2 cellular contexts compared by ENCODE assay signal in genomic region chr7:99571768-99572167, GRCh38.
TF ChIP-seq lines count a peak whose summit lies in the region.

No MANE protein-coding gene starts in this region.

TF ChIP-seq in HepG2, 621 proteins besides CTCF, POLR2A, EP300 and RAD21:
- TF ChIP-seq ESRRA (CRISPR knock-in tag; IDR thresholded peaks at IDR 0.05; ENCODE audit: low read depth) (no peak), ZNF292 (CRISPR knock-in tag; IDR thresholded peaks at IDR 0.05; ENCODE audit: borderline replicate concordance, low read depth) (no peak), WIZ (CRISPR knock-in tag; IDR thresholded peaks at IDR 0.05) (no peak), ATF2 (CRISPR knock-in tag; IDR thresholded peaks at IDR 0.05) (no peak), TCF7 (IDR thresholded peaks at IDR 0.05; ENCODE audit: low read depth) (no peak), SP2 (CRISPR knock-in tag; IDR thresholded peaks at IDR 0.05) (no peak), NPAS2 (CRISPR knock-in tag; IDR thresholded peaks at IDR 0.05; ENCODE audit: borderline replicate concordance) (no peak), EEA1 (CRISPR knock-in tag; IDR thresholded peaks at IDR 0.05; ENCODE audit: borderline replicate concordance) (no peak), HMGA1 (CRISPR knock-in tag; conservative IDR thresholded peaks at IDR 0.05) (no peak), EZH2 (conservative IDR thresholded peaks at IDR 0.05; ENCODE audit: low read depth, low read length) (no peak), MEF2D (CRISPR knock-in tag; IDR thresholded peaks at IDR 0.05) (no peak), ZC3H4 (CRISPR knock-in tag; IDR thresholded peaks at IDR 0.05; ENCODE audit: borderline replicate concordance) (no peak), ZMAT5 (CRISPR knock-in tag; IDR thresholded peaks at IDR 0.05; ENCODE audit: borderline replicate concordance, low read depth) (no peak), NCOA1 (CRISPR knock-in tag; IDR thresholded peaks at IDR 0.05) (no peak), LRRFIP1 (CRISPR knock-in tag; conservative IDR thresholded peaks at IDR 0.05) (no peak)

TF ChIP-seq in K562, 482 proteins besides CTCF, POLR2A, EP300 and RAD21:
- TF ChIP-seq ZNF589 (CRISPR knock-in tag; IDR thresholded peaks at IDR 0.05; ENCODE audit: low read depth) = no peak
- no peak for TF ChIP-seq ZNF280B (CRISPR knock-in tag; IDR thresholded peaks at IDR 0.05)
- no peak for TF ChIP-seq ZNF830 (CRISPR knock-in tag; IDR thresholded peaks at IDR 0.05)
- no peak for TF ChIP-seq NCOA1 (IDR thresholded peaks at IDR 0.05; ENCODE audit: low read depth)
- TF ChIP-seq ZBTB2 (IDR thresholded peaks at IDR 0.05) = no peak
- no peak for TF ChIP-seq ZNF318 (IDR thresholded peaks at IDR 0.05; ENCODE audit: borderline replicate concordance in 1 of 2, low read depth in 1 of 2)
